In genomic region chr1:155094622-155094948, GRCh38 we compare ENCODE assay signal across 9 cellular contexts. TPM values are rescaled to one million over a fixed set of nuclear protein-coding genes. Genes with fewer than 3 reads are reported as not detected.
DNase-seq lines count a peak whose midpoint lies in the region; ATAC-seq and TF ChIP-seq lines count a peak whose summit lies in the region.
"Had no signal": no experiment of that assay in that cellular context is flagged by ENCODE, and none has a peak within 500 bp of the region (broad histone marks: within the 10 kb centered on the region; RNA-seq: fewer than 3 reads in every experiment).

No MANE protein-coding gene starts in this region.

- H2BK5ac ChIP-seq in IMR-90 (ENCODE audit: low read depth, low read length, poor library complexity, severe bottlenecking) = no peak overlapping the region

- H4K5ac ChIP-seq in IMR-90 (ENCODE audit: low read depth, low read length) = no peak overlapping the region

- TF ChIP-seq CTCF in IMR-90 (conservative IDR thresholded peaks at IDR 0.05; ENCODE audit: low read depth, low read length) = no peak
- TF ChIP-seq CTCF in dorsolateral prefrontal cortex (IDR thresholded peaks at IDR 0.05 in 54 of 56, conservative IDR thresholded peaks at IDR 0.05 in 2 of 56; ENCODE audit: low read depth in 1 of 56, partially characterized antibody in 56 of 56) = peak in 4 of 56 donors; percentile 3 to 23 (median 12)

- no peak overlapping the region for H3K27ac ChIP-seq in IMR-90 (ENCODE audit: insufficient read depth, low read length)
- H3K27ac ChIP-seq in dorsolateral prefrontal cortex = peak overlapping the region; percentile 57 to 97 (median 91)
- H3K27ac ChIP-seq in skeletal muscle tissue (ENCODE audit: low read depth, low read length) = no peak overlapping the region

- H3K9me3 ChIP-seq in IMR-90 (ENCODE audit: control insufficient read depth, insufficient read depth, low read length) = peaks cover 2% of the 10 kb centered on the region
- H3K9me3 ChIP-seq in skeletal muscle tissue (ENCODE audit: control insufficient read depth in 3 of 3, low read length in 3 of 3) = no peaks in the 10 kb centered on the region

- intact Hi-C loops in IMR-90 (cut with micrococcal nuclease) = loop anchor here (5.0 kb wide), 1 partner anchor 33 kb away; the partner anchor contains the start of gene EFNA1
- intact Hi-C loops in dorsolateral prefrontal cortex (cut with DNase I) = loop anchor here in 1 of 2 donors (1.0 to 2.0 kb wide), 2 partner anchors 30 to 73 kb away; no protein-coding TSS in a partner anchor

- no peak overlapping the region for H3K23ac ChIP-seq in IMR-90 (ENCODE audit: low read depth, low read length)

- no peak overlapping the region for H4K91ac ChIP-seq in IMR-90 (ENCODE audit: insufficient read depth, low read depth, low read length)

- no peak for ATAC-seq in IMR-90 (ENCODE audit: low read depth)

- 63% methylated on average over 2 of the region's 2 CpGs; no CpG with 5 or more reads in 1 of the 2 experiments for WGBS in IMR-90 (ENCODE audit: extremely low coverage in 2 of 2, insufficient read length in 1 of 2), 2 experiments

- H4K20me1 ChIP-seq in IMR-90 (ENCODE audit: insufficient read depth, low read length) = no peaks in the 10 kb centered on the region

- POLR2A ChIA-PET in IMR-90 (lab: Charles Lee; ENCODE audit: unreplicated experiment) = no interaction called here

- no peak for TF ChIP-seq POLR2A in IMR-90 (IDR thresholded peaks at IDR 0.05; ENCODE audit: low read depth, low read length)

- in situ Hi-C loops in IMR-90 (cut with MboI; ENCODE audit: low sequenced_read_pairs) = loop anchor here (5.0 kb wide), 1 partner anchor 73 kb away; no protein-coding TSS in a partner anchor

- no peaks in the 10 kb centered on the region for H3K79me1 ChIP-seq in IMR-90 (ENCODE audit: low read depth in 1 of 2, low read length in 2 of 2)

- no peak overlapping the region for H2BK20ac ChIP-seq in IMR-90 (ENCODE audit: low read depth, low read length)

- no peak overlapping the region for H3K14ac ChIP-seq in IMR-90 (replicated peaks; ENCODE audit: low read depth, low read length)

- H3K36me3 ChIP-seq in IMR-90 (ENCODE audit: control insufficient read depth, insufficient read depth, low read length) (no peaks in the 10 kb centered on the region), skeletal muscle tissue (ENCODE audit: control insufficient read depth in 3 of 3, insufficient read depth in 3 of 3, low read length in 3 of 3) (no peaks in the 10 kb centered on the region)

- no TSS peak for BruUV-seq in IMR-90 (replicated peaks; lab: Mats Ljungman, UMichigan)

- H3K4me1 ChIP-seq in IMR-90 (ENCODE audit: control insufficient read depth, insufficient read depth, low read length) = peaks cover 4% of the 10 kb centered on the region; the same call in 1 of the 2 replicates
- H3K4me1 ChIP-seq in skeletal muscle tissue (ENCODE audit: control insufficient read depth in 3 of 3, insufficient read depth in 3 of 3, low read length in 3 of 3) = peaks cover 17 to 23% (median 19%) of the 10 kb centered on the region in 3 donors

- H2AFZ ChIP-seq in IMR-90 (replicated peaks; ENCODE audit: low read length, poor library complexity) = no peak overlapping the region

- H3K4me2 ChIP-seq in IMR-90 (ENCODE audit: low read depth, low read length) = no peak overlapping the region

- no peak for TF ChIP-seq RAD21 in IMR-90 (IDR thresholded peaks at IDR 0.05; ENCODE audit: low read length)

- H3K9ac ChIP-seq in IMR-90 (ENCODE audit: low read depth, low read length) (no peak overlapping the region), skeletal muscle tissue (ENCODE audit: low read depth in 1 of 3, low read length in 3 of 3) (peak overlapping the region in 2 of 3 donors; percentile 1 to 45)

- no peak overlapping the region for H2AK9ac ChIP-seq in IMR-90 (replicated peaks; ENCODE audit: low read depth, low read length, poor library complexity)

- H2BK120ac ChIP-seq in IMR-90 (ENCODE audit: low read depth, low read length) = no peak overlapping the region

- H3K27me3 ChIP-seq in IMR-90 (ENCODE audit: control insufficient read depth, insufficient read depth, low read length) (peaks cover 20% of the 10 kb centered on the region), dorsolateral prefrontal cortex (no peaks in the 10 kb centered on the region), skeletal muscle tissue (ENCODE audit: control insufficient read depth in 3 of 3, insufficient read depth in 3 of 3, low read length in 3 of 3) (peaks cover 0 to 4% (median 0%) of the 10 kb centered on the region in 3 donors)

- no peak overlapping the region for H3K18ac ChIP-seq in IMR-90 (ENCODE audit: low read depth, low read length)

- H3K9me1 ChIP-seq in IMR-90 (ENCODE audit: insufficient read depth, low read length) = peaks cover 3% of the 10 kb centered on the region; the same call in 1 of the 2 replicates

- H2BK15ac ChIP-seq in IMR-90 (ENCODE audit: low read depth, low read length) = no peak overlapping the region

- H3K4me3 ChIP-seq in IMR-90 (ENCODE audit: insufficient read depth, low read depth, low read length) = no peak overlapping the region
- H3K4me3 ChIP-seq in dorsolateral prefrontal cortex = peak overlapping the region in 27 of 59 donors; percentile 3 to 49 (median 25)
- H3K4me3 ChIP-seq in skeletal muscle tissue (ENCODE audit: low read length in 3 of 3) = no peak overlapping the region

- DNase-seq in IMR-90 (no peak), dorsolateral prefrontal cortex (no peak), nucleus accumbens (lab: John Stamatoyannopoulos, UW) (no peak), MV-4-11 (lab: John Stamatoyannopoulos, UW) (no peak)
- DNase-seq in activated CD4-positive, alpha-beta T cell treated with anti-CD3 and anti-CD28 coated beads for 48 hours = no peak
- DNase-seq: activated CD8-positive, alpha-beta memory T cell treated with anti-CD3 and anti-CD28 coated beads, Interleukin-2, amount 50 U/mL, for 48 hours; NCI-H774 had no signal

- H2AK5ac ChIP-seq in IMR-90 (ENCODE audit: low read depth, low read length) = no peak overlapping the region

- dilution Hi-C loops in IMR-90 (cut with HindIII; ENCODE audit: low sequenced_read_pairs, unreplicated experiment) = no loop called here

- CTCF ChIA-PET in IMR-90 (lab: Yijun Ruan, JAX) = no interaction called here

- H4K8ac ChIP-seq in IMR-90 (ENCODE audit: low read depth in 2 of 2, low read length in 2 of 2) = no peak overlapping the region

- no peak overlapping the region for H3K4ac ChIP-seq in IMR-90 (ENCODE audit: low read depth, low read length)

- H3K56ac ChIP-seq in IMR-90 (ENCODE audit: extremely low read depth, insufficient read depth, low read length) = no peak overlapping the region

TF ChIP-seq in IMR-90, 13 proteins besides CTCF, POLR2A, EP300 and RAD21:
- TF ChIP-seq CEBPB (IDR thresholded peaks at IDR 0.05; ENCODE audit: low read depth, low read length) (peak; percentile 25; the same call in 1 of the 2 replicates), RCOR1 (IDR thresholded peaks at IDR 0.05; ENCODE audit: insufficient replicate concordance, low read length) (no peak)

RNA-seq across cellular contexts. Expression of gene EFNA3, which starts 15.9 kb away (rescaled TPM):
- total RNA-seq in IMR-90 (2012; rRNA removed) = 0.56 and 0.72 TPM in 2 replicates
- polyA plus RNA-seq in IMR-90 (2012; rRNA removed) = 1.6 TPM in 2 replicates
- polyA plus RNA-seq in IMR-90 (2012; cell fraction: cytosol; rRNA removed) = 0.75 and 1.8 TPM in 2 replicates
- polyA plus RNA-seq in IMR-90 (2012; cell fraction: nucleus; rRNA removed; ENCODE audit: low replicate concordance) = 1.4 and 1.5 TPM in 2 replicates
- total RNA-seq in dorsolateral prefrontal cortex = 10 to 100 TPM in 118 of 120 experiments, 1 to 10 TPM in 2; 9.3 to 41.7 (median 22.4) TPM
- 0.52 TPM for total RNA-seq in skeletal muscle tissue

RNA-seq across cellular contexts. Expression of gene EFNA4, which starts 31.0 kb away (rescaled TPM):
- total RNA-seq in IMR-90 (2012; rRNA removed) = 3.3 and 3.8 TPM in 2 replicates
- polyA plus RNA-seq in IMR-90 (2012; rRNA removed) = 11.8 and 16.3 TPM in 2 replicates
- polyA plus RNA-seq in IMR-90 (2012; cell fraction: cytosol; rRNA removed) = 11.9 and 15.9 TPM in 2 replicates
- 7.3 and 9.8 TPM in 2 replicates for polyA plus RNA-seq in IMR-90 (2012; cell fraction: nucleus; rRNA removed; ENCODE audit: low replicate concordance)
- total RNA-seq in dorsolateral prefrontal cortex = 1 to 10 TPM in 83 of 120 experiments, under 1 TPM in 31, not detected in 6; 0.41 to 3.5 (median 1.3) TPM
- 3.7 TPM for total RNA-seq in skeletal muscle tissue

RNA-seq across cellular contexts. Expression of gene EFNA1, which starts 33.1 kb away (rescaled TPM):
- 0.28 and 0.90 TPM in 2 replicates for total RNA-seq in IMR-90 (2012; rRNA removed)
- polyA plus RNA-seq in IMR-90 (2012; rRNA removed) = 1.4 and 1.6 TPM in 2 replicates
- polyA plus RNA-seq in IMR-90 (2012; cell fraction: cytosol; rRNA removed) = 0.63 and 1.4 TPM in 2 replicates
- polyA plus RNA-seq in IMR-90 (2012; cell fraction: nucleus; rRNA removed; ENCODE audit: low replicate concordance) = 2.6 and 4.4 TPM in 2 replicates
- total RNA-seq in dorsolateral prefrontal cortex = 100 to 1,000 TPM in 1 of 120 experiments, 10 to 100 TPM in 118, 1 to 10 TPM in 1; 8.7 to 144 (median 30.1) TPM
- 13.0 TPM for total RNA-seq in skeletal muscle tissue
- polyA plus RNA-seq: IgD-negative memory B cell had no signal

RNA-seq across cellular contexts. Expression of gene SLC50A1, which starts 41.1 kb away (rescaled TPM):
- total RNA-seq in IMR-90 (2012; rRNA removed) (20.6 and 21.1 TPM in 2 replicates), dorsolateral prefrontal cortex (10 to 100 TPM in 40 of 120 experiments, 1 to 10 TPM in 80; 4.8 to 17.0 (median 9.0) TPM), skeletal muscle tissue (19.8 TPM)
- 19.5 and 20.8 TPM in 2 replicates for polyA plus RNA-seq in IMR-90 (2012; rRNA removed)
- 17.7 and 26.1 TPM in 2 replicates for polyA plus RNA-seq in IMR-90 (2012; cell fraction: cytosol; rRNA removed)
- 12.1 and 13.2 TPM in 2 replicates for polyA plus RNA-seq in IMR-90 (2012; cell fraction: nucleus; rRNA removed; ENCODE audit: low replicate concordance)

RNA-seq across cellular contexts. Expression of gene ADAM15, which starts 43.5 kb away (rescaled TPM):
- total RNA-seq in IMR-90 (2012; rRNA removed) = 25.6 and 29.7 TPM in 2 replicates
- polyA plus RNA-seq in IMR-90 (2012; rRNA removed) = 52.4 and 65.6 TPM in 2 replicates
- 37.6 and 68.1 TPM in 2 replicates for polyA plus RNA-seq in IMR-90 (2012; cell fraction: cytosol; rRNA removed)
- polyA plus RNA-seq in IMR-90 (2012; cell fraction: nucleus; rRNA removed; ENCODE audit: low replicate concordance) = 71.0 and 198 TPM in 2 replicates
- 100 to 1,000 TPM in 2 of 120 experiments, 10 to 100 TPM in 118; 32.1 to 108 (median 62.7) TPM for total RNA-seq in dorsolateral prefrontal cortex
- 33.9 TPM for total RNA-seq in skeletal muscle tissue

Comparison
In these comparisons a context has a peak if more than half of its experiments do, and no peak if none do; other contexts are left out.
1. H3K27ac ChIP-seq: peak in dorsolateral prefrontal cortex (59 of 59); none in IMR-90 (single experiment) and skeletal muscle tissue (single experiment).